22 cellular contexts compared by ENCODE assay signal in genomic region chr11:2104524-2105440, GRCh38. TPM values are rescaled to one million over a fixed set of nuclear protein-coding genes. Genes with fewer than 3 reads are reported as not detected.
A peak's percentile ranks its signal among the peaks of the same experiment; 100 is the strongest.
DNase-seq lines count a peak whose midpoint lies in the region; ATAC-seq, FAIRE-seq and TF ChIP-seq lines count a peak whose summit lies in the region.
"Had no signal": no experiment of that assay in that cellular context is flagged by ENCODE, and none has a peak within 500 bp of the region (broad histone marks: within the 10 kb centered on the region; RNA-seq: fewer than 3 reads in every experiment).

No MANE protein-coding gene starts in this region.

- in situ Hi-C loops in HepG2 (cut with HindIII; ENCODE audit: extremely low pct_ligation_motif_present, low pct_unique_long_range_greater_than_20kb): no loop called here

- peaks cover 11% of the 10 kb centered on the region for H3K27me3 Mint-ChIP-seq in endothelial cell (ENCODE audit: unreplicated experiment)
- peaks cover 5% of the 10 kb centered on the region for H3K27me3 Mint-ChIP-seq in neural progenitor cell (ENCODE audit: insufficient read depth, low read depth)
- H3K27me3 Mint-ChIP-seq in type B pancreatic cell: no peaks in the 10 kb centered on the region
- H3K27me3 Mint-ChIP-seq: CD4-positive, alpha-beta T cell had no signal

- POLR2A ChIA-PET in HepG2 (lab: Yijun Ruan, JAX): interaction anchor here (0.8 to 1.5 kb wide), 3 partner anchors 8 to 117 kb away, joined by 3 read pairs; no protein-coding TSS in a partner anchor

- no peak overlapping the region for H3K9ac ChIP-seq in HepG2 (ENCODE audit: insufficient read depth, low read depth, low read length)
- no peak overlapping the region for H3K9ac ChIP-seq in neural progenitor cell
- H3K9ac ChIP-seq: KMS-11 had no signal

- H3K27ac ChIP-seq in HepG2 (ENCODE audit: extremely low read length, insufficient read depth, low read length) (no peak overlapping the region), right lobe of liver (no peak overlapping the region), neural progenitor cell (no peak overlapping the region)
- H3K27ac ChIP-seq: KMS-11 had no signal

- H3K36me3 ChIP-seq in HepG2 (replicated peaks in 1 of 2; ENCODE audit: control insufficient read depth in 1 of 2, insufficient read depth in 2 of 2, low read length in 2 of 2) (no peaks in the 10 kb centered on the region), right lobe of liver (no peaks in the 10 kb centered on the region), neural progenitor cell (no peaks in the 10 kb centered on the region)
- H3K36me3 ChIP-seq: BE2C had no signal

- H4K20me1 ChIP-seq in HepG2 (ENCODE audit: insufficient read depth, low read length) (no peaks in the 10 kb centered on the region), neural progenitor cell (ENCODE audit: low read depth) (no peaks in the 10 kb centered on the region)

- CTCF ChIA-PET in HepG2 (lab: Yijun Ruan, JAX; ENCODE audit: low intra/inter-chr PET ratio, low total read pairs): no interaction called here

- ATAC-seq in HepG2 (no peak), right lobe of liver (no peak), left cardiac atrium (no peak)
- ATAC-seq: PC-3 had no signal

- intact Hi-C loops in HepG2 (cut with micrococcal nuclease; ENCODE audit: unreplicated experiment): no loop called here
- intact Hi-C loops in right lobe of liver (cut with DNase I): no loop called here
- intact Hi-C loops in left cardiac atrium (cut with DNase I): loop anchor here in 1 of 2 donors (5.0 kb wide), 1 partner anchor 33 kb away; the partner anchor contains the start of gene IGF2

- TF ChIP-seq CTCF in HepG2 (CRISPR knock-in tag; IDR thresholded peaks at IDR 0.05) (no peak), right lobe of liver (IDR thresholded peaks at IDR 0.05) (no peak), endothelial cell (IDR thresholded peaks at IDR 0.05; ENCODE audit: unreplicated experiment) (no peak), neural progenitor cell (IDR thresholded peaks at IDR 0.05) (no peak), type B pancreatic cell (conservative IDR thresholded peaks at IDR 0.05) (no peak)

- no peak for TF ChIP-seq EP300 in HepG2 (IDR thresholded peaks at IDR 0.05; ENCODE audit: low read depth in 2 of 2, low read length in 2 of 2)
- no peak for TF ChIP-seq EP300 in HepG2 (CRISPR knock-in tag; IDR thresholded peaks at IDR 0.05; ENCODE audit: borderline replicate concordance)

- no peaks in the 10 kb centered on the region for H3K27me3 ChIP-seq in HepG2 (ENCODE audit: control insufficient read depth in 1 of 2, insufficient read depth in 2 of 2, low read length in 2 of 2)
- H3K27me3 ChIP-seq in right lobe of liver: no peaks in the 10 kb centered on the region
- H3K27me3 ChIP-seq in neural progenitor cell: no peaks in the 10 kb centered on the region
- H3K27me3 ChIP-seq: BE2C had no signal

- no peak for FAIRE-seq in HepG2 (lab: Jason Lieb, UNC)
- FAIRE-seq: G401.6 had no signal

- no peaks in the 10 kb centered on the region for H3K9me3 Mint-ChIP-seq in endothelial cell (ENCODE audit: unreplicated experiment)
- H3K9me3 Mint-ChIP-seq in neural progenitor cell: no peaks in the 10 kb centered on the region
- H3K9me3 Mint-ChIP-seq in type B pancreatic cell: peaks cover under 1% of the 10 kb centered on the region
- H3K9me3 Mint-ChIP-seq: CD4-positive, alpha-beta T cell had no signal

- 89% methylated on average over 13 of the region's 18 CpGs for WGBS in HepG2 (ENCODE audit: low lambda C conversion rate)
- 88% methylated on average over 9 of the region's 18 CpGs for WGBS in right lobe of liver (ENCODE audit: insufficient coverage, low coverage, low lambda C conversion rate, missing lambda C conversion rate)

- H3K79me2 ChIP-seq in HepG2 (ENCODE audit: insufficient read depth, low read length): no peaks in the 10 kb centered on the region
- no peaks in the 10 kb centered on the region for H3K79me2 ChIP-seq in neural progenitor cell (ENCODE audit: low read depth)

- no peaks in the 10 kb centered on the region for H3F3A ChIP-seq in neural progenitor cell (ENCODE audit: low read depth)

- H3K4me3 Mint-ChIP-seq in endothelial cell (ENCODE audit: unreplicated experiment): no peak overlapping the region
- H3K4me3 Mint-ChIP-seq in neural progenitor cell: no peak overlapping the region
- no peak overlapping the region for H3K4me3 Mint-ChIP-seq in type B pancreatic cell
- H3K4me3 Mint-ChIP-seq: CD4-positive, alpha-beta T cell had no signal

- H3K4me1 ChIP-seq in HepG2 (ENCODE audit: insufficient read depth, low read length) (peaks cover 76% of the 10 kb centered on the region), right lobe of liver (no peaks in the 10 kb centered on the region), neural progenitor cell (no peaks in the 10 kb centered on the region)
- H3K4me1 ChIP-seq: BE2C, Caco-2 had no signal

- no peak for TF ChIP-seq POLR2A in HepG2 (IDR thresholded peaks at IDR 0.05; ENCODE audit: insufficient read depth in 1 of 2, low read depth in 2 of 2, low read length in 2 of 2)
- no peak for TF ChIP-seq POLR2A in right lobe of liver (IDR thresholded peaks at IDR 0.05)

- no peak for TF ChIP-seq RAD21 in HepG2 (CRISPR knock-in tag; IDR thresholded peaks at IDR 0.05)

- no peak for DNase-seq in HepG2 (ENCODE audit: low spot score)
- DNase-seq in right lobe of liver: no peak
- DNase-seq in endothelial cell (ENCODE audit: low spot score): no peak
- DNase-seq in neural progenitor cell (ENCODE audit: low spot score): no peak
- DNase-seq in type B pancreatic cell (ENCODE audit: extremely low spot score, unreplicated experiment): peak; percentile 63
- no peak for DNase-seq in left cardiac atrium
- DNase-seq in NCI-H524 (lab: John Stamatoyannopoulos, UW): no peak
- DNase-seq in activated CD4-positive, alpha-beta T cell treated with anti-CD3 and anti-CD28 coated beads, Interleukin-2, amount 50 U/mL, for 1 hour: no peak
- DNase-seq: BE2C; Caco-2; CD4-positive, alpha-beta T cell; HCEC 1CT; MV-4-11; NCI-H1694 treated with DMSO at 0.1 percent for 48 hours; NCI-H748 treated with DMSO at 0.1 percent for 48 hours; PC-3; RPMI8226; SIG-M5 had no signal

- peaks cover 14% of the 10 kb centered on the region for H3K4me1 Mint-ChIP-seq in endothelial cell (ENCODE audit: unreplicated experiment)
- peaks cover 3% of the 10 kb centered on the region for H3K4me1 Mint-ChIP-seq in neural progenitor cell
- peaks cover 2% of the 10 kb centered on the region for H3K4me1 Mint-ChIP-seq in type B pancreatic cell (ENCODE audit: unreplicated experiment)

- peak overlapping the region; percentile 16 for H3K27ac Mint-ChIP-seq in endothelial cell (ENCODE audit: unreplicated experiment)
- H3K27ac Mint-ChIP-seq in neural progenitor cell: peak overlapping the region; percentile 0
- no peak overlapping the region for H3K27ac Mint-ChIP-seq in type B pancreatic cell
- H3K27ac Mint-ChIP-seq: CD4-positive, alpha-beta T cell had no signal

- peaks cover 5% of the 10 kb centered on the region for H3K36me3 Mint-ChIP-seq in endothelial cell (ENCODE audit: low read depth, unreplicated experiment)
- H3K36me3 Mint-ChIP-seq in neural progenitor cell: no peaks in the 10 kb centered on the region
- no peaks in the 10 kb centered on the region for H3K36me3 Mint-ChIP-seq in type B pancreatic cell

- H3K4me3 ChIP-seq in HepG2 (replicated peaks in 1 of 3; ENCODE audit: insufficient read depth in 1 of 3, low read depth in 2 of 3, low read length in 3 of 3) (no peak overlapping the region), right lobe of liver (no peak overlapping the region), neural progenitor cell (no peak overlapping the region)

- no peak overlapping the region for H3K4me2 ChIP-seq in HepG2 (ENCODE audit: low read depth, low read length)
- no peak overlapping the region for H3K4me2 ChIP-seq in neural progenitor cell
- H3K4me2 ChIP-seq: KMS-11 had no signal

- no peak overlapping the region for H2AFZ ChIP-seq in HepG2 (ENCODE audit: low read length)
- no peak overlapping the region for H2AFZ ChIP-seq in neural progenitor cell (replicated peaks)

- H3K9me3 ChIP-seq in HepG2 (ENCODE audit: low read length): no peaks in the 10 kb centered on the region
- no peaks in the 10 kb centered on the region for H3K9me3 ChIP-seq in right lobe of liver
- no peaks in the 10 kb centered on the region for H3K9me3 ChIP-seq in neural progenitor cell (ENCODE audit: low read depth)
- H3K9me3 ChIP-seq: BE2C, Caco-2 had no signal

- BruUV-seq in HepG2 (replicated peaks; lab: Mats Ljungman, UMichigan): no TSS peak

RNA-seq across cellular contexts. Expression of gene IGF2, which starts 34.4 kb away (rescaled TPM):
- total RNA-seq in HepG2 (2016; rRNA removed; fragmentation: Illumina TruSeq; extraction: Trizol) (79.1 and 138 TPM in 2 replicates), right lobe of liver (100 to 1,000 TPM in 5 of 6 experiments, 10 to 100 TPM in 1; 86.6 to 289 (median 177) TPM), endothelial cell (ENCODE audit: unreplicated experiment) (2.1 TPM), neural progenitor cell (ENCODE audit: low replicate concordance) (0.45 and 3.3 TPM in 2 replicates), type B pancreatic cell (ENCODE audit: low replicate concordance) (2,350 and 3,865 TPM in 2 replicates), left cardiac atrium (100 to 1,000 TPM in 1 of 2 donors, 10 to 100 TPM in 1; 94.3 to 114 TPM)
- 150 and 154 TPM in 2 replicates for total RNA-seq in HepG2 (2016; cell fraction: cytosol; rRNA removed; fragmentation: Illumina TruSeq; extraction: Trizol; ENCODE audit: low read depth)
- total RNA-seq in HepG2 (2016; cell fraction: insoluble cytoplasmic fraction; rRNA removed; fragmentation: Illumina TruSeq; extraction: Trizol): 71.0 and 125 TPM in 2 replicates
- 362 and 363 TPM in 2 replicates for total RNA-seq in HepG2 (2016; cell fraction: membrane; rRNA removed; fragmentation: Illumina TruSeq; extraction: Trizol)
- 89.6 and 109 TPM in 2 replicates for total RNA-seq in HepG2 (2016; cell fraction: nucleus; rRNA removed; fragmentation: Illumina TruSeq; extraction: Trizol)
- polyA plus RNA-seq in HepG2 (2011; rRNA removed): 254 and 379 TPM in 2 replicates
- 454 and 616 TPM in 2 replicates for polyA plus RNA-seq in HepG2 (2011; cell fraction: cytosol; rRNA removed)
- 839 and 1,149 TPM in 2 replicates for polyA plus RNA-seq in HepG2 (2011; cell fraction: nucleus; rRNA removed)
- 4,210 and 4,559 TPM in 2 replicates for polyA plus RNA-seq in HepG2 (2012)
- polyA plus RNA-seq in HepG2 (2016; cell fraction: cytosol; fragmentation: Illumina TruSeq; extraction: Trizol; ENCODE audit: low read depth): 341 and 387 TPM in 2 replicates
- polyA plus RNA-seq in HepG2 (2016; cell fraction: insoluble cytoplasmic fraction; fragmentation: Illumina TruSeq; extraction: Trizol; ENCODE audit: low read depth): 1,191 and 1,950 TPM in 2 replicates
- polyA plus RNA-seq in HepG2 (2016; cell fraction: membrane; fragmentation: Illumina TruSeq; extraction: Trizol; ENCODE audit: low read depth): 1,798 and 2,413 TPM in 2 replicates
- polyA plus RNA-seq in HepG2 (2016; cell fraction: nucleus; fragmentation: Illumina TruSeq; extraction: Trizol; ENCODE audit: insufficient read depth, low read depth): 949 and 1,082 TPM in 2 replicates
- polyA minus RNA-seq in HepG2 (2011; rRNA and poly(A)+ RNA removed; ENCODE audit: low replicate concordance): 0.19 and 781 TPM in 2 replicates
- 811 and 1,353 TPM in 2 replicates for polyA minus RNA-seq in HepG2 (2011; cell fraction: cytosol; rRNA and poly(A)+ RNA removed)
- polyA minus RNA-seq in HepG2 (2011; cell fraction: nucleus; rRNA and poly(A)+ RNA removed): 170 and 248 TPM in 2 replicates
- total RNA-seq: CD4-positive, alpha-beta T cell had no signal

RNA-seq across cellular contexts. Expression of gene INS, which starts 56.2 kb away (rescaled TPM):
- total RNA-seq in HepG2 (2016; rRNA removed; fragmentation: Illumina TruSeq; extraction: Trizol) (not detected in 2 replicates), right lobe of liver (not detected), endothelial cell (ENCODE audit: unreplicated experiment) (not detected), neural progenitor cell (ENCODE audit: low replicate concordance) (not detected in 2 replicates), type B pancreatic cell (ENCODE audit: low replicate concordance) (1,584 and 3,976 TPM in 2 replicates), left cardiac atrium (not detected)
- not detected in 2 replicates for total RNA-seq in HepG2 (2016; cell fraction: cytosol; rRNA removed; fragmentation: Illumina TruSeq; extraction: Trizol; ENCODE audit: low read depth)
- not detected in 2 replicates for total RNA-seq in HepG2 (2016; cell fraction: insoluble cytoplasmic fraction; rRNA removed; fragmentation: Illumina TruSeq; extraction: Trizol)
- total RNA-seq in HepG2 (2016; cell fraction: membrane; rRNA removed; fragmentation: Illumina TruSeq; extraction: Trizol): not detected in 2 replicates
- total RNA-seq in HepG2 (2016; cell fraction: nucleus; rRNA removed; fragmentation: Illumina TruSeq; extraction: Trizol): not detected in 2 replicates
- not detected in 2 replicates for polyA plus RNA-seq in HepG2 (2011; rRNA removed)
- not detected in 2 replicates for polyA plus RNA-seq in HepG2 (2011; cell fraction: cytosol; rRNA removed)
- not detected in 2 replicates for polyA plus RNA-seq in HepG2 (2011; cell fraction: nucleus; rRNA removed)
- polyA plus RNA-seq in HepG2 (2012): not detected in 2 replicates
- not detected in 2 replicates for polyA plus RNA-seq in HepG2 (2016; cell fraction: cytosol; fragmentation: Illumina TruSeq; extraction: Trizol; ENCODE audit: low read depth)
- not detected in 2 replicates for polyA plus RNA-seq in HepG2 (2016; cell fraction: insoluble cytoplasmic fraction; fragmentation: Illumina TruSeq; extraction: Trizol; ENCODE audit: low read depth)
- polyA plus RNA-seq in HepG2 (2016; cell fraction: membrane; fragmentation: Illumina TruSeq; extraction: Trizol; ENCODE audit: low read depth): not detected in 2 replicates
- polyA plus RNA-seq in HepG2 (2016; cell fraction: nucleus; fragmentation: Illumina TruSeq; extraction: Trizol; ENCODE audit: insufficient read depth, low read depth): not detected in 2 replicates
- not detected in 2 replicates for polyA minus RNA-seq in HepG2 (2011; rRNA and poly(A)+ RNA removed; ENCODE audit: low replicate concordance)
- polyA minus RNA-seq in HepG2 (2011; cell fraction: cytosol; rRNA and poly(A)+ RNA removed): not detected in 2 replicates
- not detected in 2 replicates for polyA minus RNA-seq in HepG2 (2011; cell fraction: nucleus; rRNA and poly(A)+ RNA removed)
- total RNA-seq: A172; Caco-2; CD4-positive, alpha-beta T cell; NCI-H460; PC-3 had no signal

Comparison
In these comparisons a context has a peak if more than half of its experiments do, and no peak if none do; other contexts are left out.
1. RNA of gene IGF2, which starts 34.4 kb away (total RNA-seq): 2,350 to 3,865 TPM in type B pancreatic cell, 86.6 to 289 TPM in right lobe of liver, 94.3 to 114 TPM in left cardiac atrium and 71.0 to 363 TPM in HepG2; 2.1 TPM in endothelial cell (single experiment) and 0.45 to 3.3 TPM in neural progenitor cell; every median in the first group is over 10 times any median in the second.
2. RNA of gene INS, which starts 56.2 kb away (total RNA-seq): 1,584 to 3,976 TPM in type B pancreatic cell; not detected in HepG2, not detected in right lobe of liver, not detected in endothelial cell (single experiment), not detected in neural progenitor cell and not detected in left cardiac atrium; every median in the first group is over 1,000 times any median in the second.